In the genomic region with DNA sequence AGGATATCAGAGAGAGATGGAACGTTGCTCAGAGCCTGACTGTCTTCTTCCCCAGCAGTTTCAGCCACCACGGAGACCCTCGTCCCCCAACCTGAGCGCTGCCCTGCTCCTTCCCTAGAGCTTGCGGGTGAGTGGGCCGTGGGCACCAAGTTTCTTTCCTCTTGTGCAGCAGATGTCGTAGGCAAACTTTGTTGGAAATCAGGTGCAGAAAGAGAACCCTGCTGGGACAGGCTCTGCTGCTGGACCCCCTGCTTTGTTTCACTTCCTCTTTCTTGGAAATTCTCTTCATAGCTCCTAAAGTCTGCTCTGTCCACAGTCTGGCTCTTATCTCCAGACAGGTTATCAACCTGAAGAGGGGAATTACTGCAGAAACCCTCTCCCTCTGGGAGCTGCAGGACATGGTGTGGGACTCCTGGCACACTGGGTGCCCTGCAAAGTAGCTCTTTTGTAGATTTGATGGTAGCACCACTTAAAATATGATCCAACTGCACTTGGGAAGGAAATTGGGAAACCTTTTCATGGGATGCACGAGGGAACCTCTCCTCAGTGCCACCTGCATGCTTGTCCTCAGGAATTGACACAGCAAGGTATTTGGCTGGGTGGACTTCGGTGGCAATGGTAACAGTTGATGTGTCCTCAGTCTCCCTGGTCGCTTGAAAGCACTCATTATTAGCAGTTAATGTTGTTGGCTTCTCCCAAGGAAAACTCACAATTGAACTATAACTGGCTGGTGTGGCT, we compare ENCODE assay signal across 13 cellular contexts.
DNase-seq lines count a peak whose midpoint lies in the region; ATAC-seq and FAIRE-seq lines count a peak whose summit lies in the region.
"Had no signal": no experiment of that assay in that cellular context is flagged by ENCODE, and none has a peak within 500 bp of the region (broad histone marks: within the 10 kb centered on the region; RNA-seq: fewer than 3 reads in every experiment).

No MANE protein-coding gene starts in this region.

- no peak for DNase-seq in stimulated activated naive CD8-positive, alpha-beta T cell treated with anti-CD3 and anti-CD28 coated beads, Interleukin-15, amount 100 ng/mL, for 72 hours
- DNase-seq in NOMO-1 treated with DMSO at 0.1 percent for 48 hours (lab: John Stamatoyannopoulos, UW; ENCODE audit: unreplicated experiment) (peak; percentile 87), GM19239 (ENCODE audit: insufficient read length, low spot score) (no peak), UCSD-AML1 (lab: John Stamatoyannopoulos, UW; ENCODE audit: unreplicated experiment) (no peak), NCI-H2029 (lab: John Stamatoyannopoulos, UW) (no peak), islet precursor cell (no peak)
- DNase-seq: activated CD4-positive, alpha-beta T cell treated with anti-CD3 and anti-CD28 coated beads, Interleukin-2, amount 50 U/mL, for 1 hour; cerebellar nuclear complex; heart left ventricle; NCI-H446 treated with DMSO at 0.1 percent for 48 hours; nucleus accumbens had no signal

- peak overlapping the region; percentile 45 for H3K4me3 Mint-ChIP-seq in stimulated activated naive CD8-positive, alpha-beta T cell treated with anti-CD3 and anti-CD28 coated beads, Interleukin-15, Interleukin-2, amounts not matched to agents 100 ng/mL and 50 ng/mL, for 24 hours
- peak overlapping the region in 1 of 2 donors; percentile 69 for H3K4me3 Mint-ChIP-seq in stimulated activated naive CD8-positive, alpha-beta T cell treated with anti-CD3 and anti-CD28 coated beads, Interleukin-15, amount 100 ng/mL, for 72 hours

- H3K4me1 Mint-ChIP-seq in stimulated activated naive CD8-positive, alpha-beta T cell treated with anti-CD3 and anti-CD28 coated beads, Interleukin-15, Interleukin-2, amounts not matched to agents 100 ng/mL and 50 ng/mL, for 24 hours (ENCODE audit: low read depth) = peaks cover 84% of the 10 kb centered on the region
- H3K4me1 Mint-ChIP-seq in stimulated activated naive CD8-positive, alpha-beta T cell treated with anti-CD3 and anti-CD28 coated beads, Interleukin-15, amount 100 ng/mL, for 72 hours = peaks cover 76% of the 10 kb centered on the region

- H3K27me3 Mint-ChIP-seq in stimulated activated naive CD8-positive, alpha-beta T cell treated with anti-CD3 and anti-CD28 coated beads, Interleukin-15, Interleukin-2, amounts not matched to agents 100 ng/mL and 50 ng/mL, for 24 hours = peaks cover 6% of the 10 kb centered on the region
- H3K27me3 Mint-ChIP-seq in stimulated activated naive CD8-positive, alpha-beta T cell treated with anti-CD3 and anti-CD28 coated beads, Interleukin-15, amount 100 ng/mL, for 72 hours = peaks cover 18% of the 10 kb centered on the region

- no peak for ATAC-seq in stimulated activated naive CD8-positive, alpha-beta T cell treated with anti-CD3 and anti-CD28 coated beads, Interleukin-15, amount 100 ng/mL, for 72 hours
- peak; percentile 49 for ATAC-seq in HG02852 (IDR thresholded peaks at IDR 0.05; ENCODE audit: unreplicated experiment)

- H3K9me3 Mint-ChIP-seq in stimulated activated naive CD8-positive, alpha-beta T cell treated with anti-CD3 and anti-CD28 coated beads, Interleukin-15, Interleukin-2, amounts not matched to agents 100 ng/mL and 50 ng/mL, for 24 hours = no peaks in the 10 kb centered on the region
- no peaks in the 10 kb centered on the region for H3K9me3 Mint-ChIP-seq in stimulated activated naive CD8-positive, alpha-beta T cell treated with anti-CD3 and anti-CD28 coated beads, Interleukin-15, amount 100 ng/mL, for 72 hours

- no peaks in the 10 kb centered on the region for H3K36me3 Mint-ChIP-seq in stimulated activated naive CD8-positive, alpha-beta T cell treated with anti-CD3 and anti-CD28 coated beads, Interleukin-15, Interleukin-2, amounts not matched to agents 100 ng/mL and 50 ng/mL, for 24 hours (ENCODE audit: low read depth)

- FAIRE-seq in GM19239 (lab: Jason Lieb, UNC) = no peak

- no peak overlapping the region for H3K27ac Mint-ChIP-seq in stimulated activated naive CD8-positive, alpha-beta T cell treated with anti-CD3 and anti-CD28 coated beads, Interleukin-15, Interleukin-2, amounts not matched to agents 100 ng/mL and 50 ng/mL, for 24 hours
- peak overlapping the region in 1 of 2 donors; percentile 91 for H3K27ac Mint-ChIP-seq in stimulated activated naive CD8-positive, alpha-beta T cell treated with anti-CD3 and anti-CD28 coated beads, Interleukin-15, amount 100 ng/mL, for 72 hours
